Comparison of ENCODE assay signal across 8 cellular contexts in genomic region chr3:25661694-25662455, GRCh38. TPM values are rescaled to one million over a fixed set of nuclear protein-coding genes. Genes with fewer than 3 reads are reported as not detected.
DNase-seq lines count a peak whose midpoint lies in the region; ATAC-seq and TF ChIP-seq lines count a peak whose summit lies in the region.

No MANE protein-coding gene starts in this region.

- H3K36me3 ChIP-seq in heart left ventricle (no peaks in the 10 kb centered on the region), upper lobe of right lung (no peaks in the 10 kb centered on the region)

- peak overlapping the region; percentile 55 for H3K4me3 Mint-ChIP-seq in activated B cell treated with CpG ODN at 0.5 μM for 24 hours
- H3K4me3 Mint-ChIP-seq in immature natural killer cell: peak overlapping the region; percentile 65 to 98 (median 92)

- TF ChIP-seq CTCF in heart left ventricle (IDR thresholded peaks at IDR 0.05) (peak in 3 of 12 donors; percentile 12 to 27 (median 26)), activated B cell treated with CpG ODN at 0.5 μM for 24 hours (IDR thresholded peaks at IDR 0.05) (no peak), upper lobe of right lung (IDR thresholded peaks at IDR 0.05) (no peak)

- no peaks in the 10 kb centered on the region for H3K27me3 ChIP-seq in heart left ventricle
- no peaks in the 10 kb centered on the region for H3K27me3 ChIP-seq in upper lobe of right lung

- no peak for TF ChIP-seq POLR2A in heart left ventricle (IDR thresholded peaks at IDR 0.05)

- intact Hi-C loops in heart left ventricle (cut with DNase I) (loop anchor here in 6 of 10 donors (2.0 to 10.0 kb wide), 6 partner anchors 120 to 1053 kb away; partner anchors contain the start of genes OXSM (in 2 of the 6) and NGLY1 (in 1 of the 6)), left cardiac atrium (cut with DNase I) (loop anchor here in 1 of 2 donors (5.0 kb wide), 1 partner anchor 130 kb away; the partner anchor contains the start of gene OXSM), activated B cell treated with CpG ODN at 0.5 μM for 24 hours (cut with micrococcal nuclease) (loop anchor here (1.0 to 10.0 kb wide), 4 partner anchors 60 to 1717 kb away; partner anchors contain the start of gene NR1D2), upper lobe of right lung (cut with DNase I) (no loop called here)

- POLR2A ChIA-PET in activated B cell treated with CpG ODN at 0.5 μM for 24 hours (lab: Charles Lee): interaction anchor here (0.7 to 1.8 kb wide), 4 partner anchors 120 to 195 kb away, joined by 3 to 8 read pairs (median 3); partner anchors contain the start of genes NGLY1 and OXSM

- peak overlapping the region; percentile 47 for H3K27ac Mint-ChIP-seq in activated B cell treated with CpG ODN at 0.5 μM for 24 hours
- peak overlapping the region; percentile 56 to 99 (median 80) for H3K27ac Mint-ChIP-seq in immature natural killer cell

- ATAC-seq in heart left ventricle: no peak
- no peak for ATAC-seq in left cardiac atrium
- ATAC-seq in activated B cell treated with CpG ODN at 0.5 μM for 24 hours (ENCODE audit: low read depth): no peak
- no peak for ATAC-seq in upper lobe of right lung
- no peak for ATAC-seq in GM18519 (IDR thresholded peaks at IDR 0.05; ENCODE audit: low FRiP score, unreplicated experiment)

- 10 to 23% (median 13%) methylated on average over 4 of the region's 4 CpGs for WGBS in heart left ventricle, 4 donors

- H3K36me3 Mint-ChIP-seq in activated B cell treated with CpG ODN at 0.5 μM for 24 hours (ENCODE audit: low read depth) (peaks cover 15% of the 10 kb centered on the region), immature natural killer cell (peaks cover 0 to 3% (median 0%) of the 10 kb centered on the region in 3 donors)

- H3K4me3 ChIP-seq in heart left ventricle (peak overlapping the region in 9 of 12 donors; percentile 77 to 97 (median 79)), upper lobe of right lung (peak overlapping the region; percentile 75)

- H3K27ac ChIP-seq in heart left ventricle: peak overlapping the region in 5 of 12 donors; percentile 6 to 97 (median 94)
- no peak overlapping the region for H3K27ac ChIP-seq in upper lobe of right lung

- H3K4me1 Mint-ChIP-seq in activated B cell treated with CpG ODN at 0.5 μM for 24 hours (peaks cover 75% of the 10 kb centered on the region), immature natural killer cell (peaks cover 72 to 88% of the 10 kb centered on the region in 2 donors)

- H3K9me3 Mint-ChIP-seq in activated B cell treated with CpG ODN at 0.5 μM for 24 hours (no peaks in the 10 kb centered on the region), immature natural killer cell (no peaks in the 10 kb centered on the region)

- H3K4me1 ChIP-seq in heart left ventricle (peaks cover 9 to 63% (median 52%) of the 10 kb centered on the region in 12 donors), upper lobe of right lung (peaks cover 42% of the 10 kb centered on the region)

- no peaks in the 10 kb centered on the region for H3K9me3 ChIP-seq in heart left ventricle
- no peaks in the 10 kb centered on the region for H3K9me3 ChIP-seq in upper lobe of right lung

- H3K27me3 Mint-ChIP-seq in activated B cell treated with CpG ODN at 0.5 μM for 24 hours (no peaks in the 10 kb centered on the region), immature natural killer cell (ENCODE audit: low read depth in 3 of 3) (peaks cover 15 to 18% (median 16%) of the 10 kb centered on the region in 3 donors)

- CTCF ChIA-PET in activated B cell treated with CpG ODN at 0.5 μM for 24 hours (lab: Charles Lee): interaction anchor here (0.7 to 2.7 kb wide), 7 partner anchors 13 to 198 kb away, joined by 3 to 17 read pairs (median 5); no protein-coding TSS in a partner anchor

- DNase-seq in heart left ventricle: no peak
- no peak for DNase-seq in left cardiac atrium
- DNase-seq in activated B cell treated with CpG ODN at 0.5 μM for 24 hours: no peak
- no peak for DNase-seq in immature natural killer cell
- no peak for DNase-seq in upper lobe of right lung
- DNase-seq in COLO668 (lab: John Stamatoyannopoulos, UW; ENCODE audit: unreplicated experiment): no peak
- no peak for DNase-seq in kidney glomerular epithelial cell (lab: John Stamatoyannopoulos, UW)

RNA-seq across cellular contexts. Expression of gene TOP2B, which starts 2.8 kb away (rescaled TPM):
- 100 to 1,000 TPM in 3 of 9 donors, 10 to 100 TPM in 6; 65.1 to 124 (median 98.4) TPM for total RNA-seq in heart left ventricle
- polyA plus RNA-seq in heart left ventricle: 10 to 100 TPM; 33.1 to 63.2 TPM
- 100 to 1,000 TPM in 1 of 2 donors, 10 to 100 TPM in 1; 79.1 to 101 TPM for total RNA-seq in left cardiac atrium
- total RNA-seq in activated B cell treated with CpG ODN at 0.5 μM for 24 hours: 117 and 125 TPM in 2 replicates
- 10 to 100 TPM; 31.8 to 84.5 (median 45.7) TPM for polyA plus RNA-seq in immature natural killer cell
- total RNA-seq in upper lobe of right lung: 83.4 TPM
